Comparison of ENCODE assay signal across 31 cellular contexts in genomic region chrX:119069762-119070161, GRCh38. TPM values are rescaled to one million over a fixed set of nuclear protein-coding genes. Genes with fewer than 3 reads are reported as not detected.
DNase-seq lines count a peak whose midpoint lies in the region; ATAC-seq, FAIRE-seq and TF ChIP-seq lines count a peak whose summit lies in the region.
"Had no signal": no experiment of that assay in that cellular context is flagged by ENCODE, and none has a peak within 500 bp of the region (broad histone marks: within the 10 kb centered on the region; RNA-seq: fewer than 3 reads in every experiment).

No MANE protein-coding gene starts in this region.

- POLR2A ChIA-PET in A549 (lab: Yijun Ruan, JAX), result no interaction called here

- H4K20me1 ChIP-seq in astrocyte (ENCODE audit: insufficient read depth, low read length), result no peaks in the 10 kb centered on the region
- no peaks in the 10 kb centered on the region for H4K20me1 ChIP-seq in osteoblast (ENCODE audit: insufficient read depth, low read length)
- H4K20me1 ChIP-seq: BLaER1 had no signal

- CTCF ChIA-PET in A549 (lab: Yijun Ruan, JAX), result interaction anchor here (0.6 to 4.3 kb wide), 6 partner anchors 23 to 246 kb away, joined by 3 to 31 read pairs (median 6); partner anchors contain the start of gene ZCCHC12

- no peak overlapping the region for H3K4me3 ChIP-seq in A549
- H3K4me3 ChIP-seq in astrocyte (ENCODE audit: insufficient read depth, low read depth, low read length), result no peak overlapping the region
- no peak overlapping the region for H3K4me3 ChIP-seq in osteoblast (ENCODE audit: insufficient read depth, low read length)
- H3K4me3 ChIP-seq: BLaER1, GM12878 had no signal

- H3K79me2 ChIP-seq in astrocyte (ENCODE audit: insufficient read depth, low read length) (no peaks in the 10 kb centered on the region), osteoblast (ENCODE audit: insufficient read depth, low read length) (no peaks in the 10 kb centered on the region)

- no peak overlapping the region for H3K9ac ChIP-seq in astrocyte (ENCODE audit: low read length)
- H3K9ac ChIP-seq: BLaER1 had no signal

- H3K27ac ChIP-seq in A549, result no peak overlapping the region
- no peak overlapping the region for H3K27ac ChIP-seq in astrocyte (ENCODE audit: low read depth, low read length)
- H3K27ac ChIP-seq in osteoblast (ENCODE audit: low read depth, low read length), result no peak overlapping the region
- H3K27ac ChIP-seq: 22Rv1, BLaER1 had no signal

- H3K27me3 ChIP-seq in astrocyte (ENCODE audit: insufficient read depth, low read length), result no peaks in the 10 kb centered on the region
- H3K27me3 ChIP-seq in osteoblast (ENCODE audit: insufficient read depth, low read length), result peaks cover 8% of the 10 kb centered on the region
- H3K27me3 ChIP-seq: BE2C, BLaER1 had no signal

- no peak for FAIRE-seq in A549 (lab: Jason Lieb, UNC)
- FAIRE-seq in astrocyte (lab: Jason Lieb, UNC), result peak; percentile 20
- FAIRE-seq: GM12878, GM12892, GM18507, GM19239 had no signal

- H3K4me1 Mint-ChIP-seq in astrocyte (ENCODE audit: low read depth, unreplicated experiment), result no peaks in the 10 kb centered on the region
- H3K4me1 Mint-ChIP-seq: CD4-positive, alpha-beta memory T cell; CD4-positive, CD25-positive, alpha-beta regulatory T cell; CD8-positive, alpha-beta memory T cell had no signal

- TF ChIP-seq CTCF in A549 (IDR thresholded peaks at IDR 0.05) (no peak), astrocyte (IDR thresholded peaks at IDR 0.05; ENCODE audit: insufficient read depth, low read depth, low read length) (no peak), osteoblast (IDR thresholded peaks at IDR 0.05; ENCODE audit: extremely low read depth, low read depth, low read length) (no peak)

- peaks cover 4% of the 10 kb centered on the region for H3K27me3 Mint-ChIP-seq in astrocyte (ENCODE audit: low read depth, unreplicated experiment)
- H3K27me3 Mint-ChIP-seq: CD4-positive, alpha-beta memory T cell; CD4-positive, CD25-positive, alpha-beta regulatory T cell had no signal

- H3K36me3 ChIP-seq in astrocyte (ENCODE audit: insufficient read depth, low read length) (no peaks in the 10 kb centered on the region), osteoblast (ENCODE audit: insufficient read depth, low read length) (no peaks in the 10 kb centered on the region)
- H3K36me3 ChIP-seq: BE2C, BLaER1 had no signal

- TF ChIP-seq RAD21 in A549 (conservative IDR thresholded peaks at IDR 0.05 in 1 of 2, IDR thresholded peaks at IDR 0.05 in 1 of 2), result no peak

- no peak overlapping the region for H2AFZ ChIP-seq in astrocyte (ENCODE audit: low read depth, low read length)
- no peak overlapping the region for H2AFZ ChIP-seq in osteoblast (ENCODE audit: low read length)

- H3K36me3 Mint-ChIP-seq in astrocyte (ENCODE audit: low read depth, unreplicated experiment), result peaks cover 2% of the 10 kb centered on the region
- H3K36me3 Mint-ChIP-seq: CD14-positive monocyte; CD4-positive, alpha-beta memory T cell; CD4-positive, CD25-positive, alpha-beta regulatory T cell; CD8-positive, alpha-beta memory T cell had no signal

- no peaks in the 10 kb centered on the region for H3K9me3 Mint-ChIP-seq in astrocyte (ENCODE audit: unreplicated experiment)
- H3K9me3 Mint-ChIP-seq: CD14-positive monocyte; CD4-positive, alpha-beta memory T cell; CD4-positive, CD25-positive, alpha-beta regulatory T cell; CD8-positive, alpha-beta memory T cell had no signal

- TF ChIP-seq EP300 in A549 (IDR thresholded peaks at IDR 0.05), result no peak

- 88% methylated on average over 1 of the region's 1 CpG for WGBS in A549 (ENCODE audit: missing lambda C conversion rate)

- H3K4me3 Mint-ChIP-seq in astrocyte (ENCODE audit: unreplicated experiment), result no peak overlapping the region
- H3K4me3 Mint-ChIP-seq: CD14-positive monocyte; CD4-positive, alpha-beta memory T cell; CD4-positive, CD25-positive, alpha-beta regulatory T cell; CD8-positive, alpha-beta memory T cell had no signal

- no peak for DNase-seq in A549 (ENCODE audit: low read depth in 1 of 2, low spot score in 1 of 2)
- DNase-seq in astrocyte (ENCODE audit: low read depth), result no peak
- DNase-seq in osteoblast (ENCODE audit: insufficient read length, low spot score, missing footprints), result peak; percentile 35
- DNase-seq in NCI-H187 treated with DMSO at 0.1 percent for 48 hours (lab: John Stamatoyannopoulos, UW), result no peak
- no peak for DNase-seq in KG1 (lab: John Stamatoyannopoulos, UW)
- DNase-seq: ACHN; BE2C; C1 segment of cervical spinal cord; CD4-positive, alpha-beta memory T cell; CD4-positive, CD25-positive, alpha-beta regulatory T cell; CD8-positive, alpha-beta memory T cell; COR-L47; DMS 273 treated with DMSO at 0.1 percent for 48 hours; DMS153; DMS53; DMS79; DND-41; EL; GDM1 had no signal

- H3K9me3 ChIP-seq in A549 (no peaks in the 10 kb centered on the region), astrocyte (ENCODE audit: insufficient read depth, low read depth, low read length) (no peaks in the 10 kb centered on the region), osteoblast (ENCODE audit: low read depth, low read length) (no peaks in the 10 kb centered on the region)
- H3K9me3 ChIP-seq: BE2C had no signal

- no peak overlapping the region for H3K27ac Mint-ChIP-seq in astrocyte (ENCODE audit: unreplicated experiment)
- H3K27ac Mint-ChIP-seq: CD14-positive monocyte; CD4-positive, alpha-beta memory T cell; CD4-positive, CD25-positive, alpha-beta regulatory T cell; CD8-positive, alpha-beta memory T cell had no signal

- ATAC-seq in A549, result no peak
- ATAC-seq: GM12878 had no signal

- H3K4me1 ChIP-seq in A549 (no peaks in the 10 kb centered on the region), astrocyte (ENCODE audit: insufficient read depth, low read length) (no peaks in the 10 kb centered on the region), osteoblast (ENCODE audit: insufficient read depth, low read length) (no peaks in the 10 kb centered on the region)
- H3K4me1 ChIP-seq: BE2C had no signal

- H3K4me2 ChIP-seq in A549 (no peak overlapping the region), astrocyte (ENCODE audit: low read length) (no peak overlapping the region), osteoblast (ENCODE audit: insufficient read depth, low read length) (no peak overlapping the region)
- H3K4me2 ChIP-seq: BLaER1 had no signal

- TF ChIP-seq POLR2A in A549 (IDR thresholded peaks at IDR 0.05; ENCODE audit: low read length), result no peak

TF ChIP-seq in A549, 52 proteins besides CTCF, POLR2A, EP300 and RAD21:
- peak; percentile 61 for TF ChIP-seq MAFK (IDR thresholded peaks at IDR 0.05; ENCODE audit: partially characterized antibody)
- TF ChIP-seq EHF (CRISPR knock-in tag; IDR thresholded peaks at IDR 0.05), result no peak
- no peak for TF ChIP-seq MYC (IDR thresholded peaks at IDR 0.05; ENCODE audit: borderline replicate concordance, low read length)
- no peak for TF ChIP-seq ZC3H11A (IDR thresholded peaks at IDR 0.05)
- no peak for TF ChIP-seq RFX5 (IDR thresholded peaks at IDR 0.05)
- TF ChIP-seq HDAC2 (IDR thresholded peaks at IDR 0.05), result no peak

RNA-seq across cellular contexts. Expression of gene CT47C1, which starts 3.0 kb away (rescaled TPM):
- polyA plus RNA-seq in A549 (2011; rRNA removed) (not detected in 2 replicates), A549 (2017; fragmentation: RNase III; extraction: RNeasy Plus Mini Kit Qiagen cat#74134 plus additional on column Dnase treatment) (not detected in 3 replicates)
- not detected in 2 replicates for polyA plus RNA-seq in A549 (2012; cell fraction: cytosol; rRNA removed)
- not detected in 2 replicates for polyA plus RNA-seq in A549 (2012; cell fraction: nucleus; rRNA removed)
- not detected in 2 replicates for polyA minus RNA-seq in A549 (2011; rRNA and poly(A)+ RNA removed)
- total RNA-seq in astrocyte (not detected in 2 replicates), osteoblast (not detected in 2 replicates)
- total RNA-seq: A172; A673; CD4-positive, alpha-beta memory T cell; CD4-positive, CD25-positive, alpha-beta regulatory T cell; CD8-positive, alpha-beta memory T cell; Daoy; G401; GM12878 had no signal
- polyA plus RNA-seq: AG04450; CD14-positive monocyte; CD4-positive, alpha-beta memory T cell; CD4-positive, CD25-positive, alpha-beta regulatory T cell; CD8-positive, alpha-beta memory T cell; GM12878 had no signal

RNA-seq across cellular contexts. Expression of gene KIAA1210, which starts 57.9 kb away (rescaled TPM):
- polyA plus RNA-seq in A549 (2011; rRNA removed) (0.01 and 0.03 TPM in 2 replicates), A549 (2017; fragmentation: RNase III; extraction: RNeasy Plus Mini Kit Qiagen cat#74134 plus additional on column Dnase treatment) (not detected in 3 replicates)
- polyA plus RNA-seq in A549 (2012; cell fraction: cytosol; rRNA removed), result under 0.01 TPM in 1 of 2 replicates, not detected in the other
- polyA plus RNA-seq in A549 (2012; cell fraction: nucleus; rRNA removed), result 0.01 TPM in 1 of 2 replicates, not detected in the other
- not detected in 2 replicates for polyA minus RNA-seq in A549 (2011; rRNA and poly(A)+ RNA removed)
- total RNA-seq in astrocyte (not detected in 2 replicates), osteoblast (not detected in 2 replicates)
- total RNA-seq: A172; A673; CD4-positive, alpha-beta memory T cell; CD4-positive, CD25-positive, alpha-beta regulatory T cell; CD8-positive, alpha-beta memory T cell; Daoy; G401; GM12878 had no signal
- polyA plus RNA-seq: AG04450; CD14-positive monocyte; CD4-positive, alpha-beta memory T cell; CD4-positive, CD25-positive, alpha-beta regulatory T cell; CD8-positive, alpha-beta memory T cell had no signal
